Comparison of ENCODE assay signal across 1 cellular context in the genomic region with DNA sequence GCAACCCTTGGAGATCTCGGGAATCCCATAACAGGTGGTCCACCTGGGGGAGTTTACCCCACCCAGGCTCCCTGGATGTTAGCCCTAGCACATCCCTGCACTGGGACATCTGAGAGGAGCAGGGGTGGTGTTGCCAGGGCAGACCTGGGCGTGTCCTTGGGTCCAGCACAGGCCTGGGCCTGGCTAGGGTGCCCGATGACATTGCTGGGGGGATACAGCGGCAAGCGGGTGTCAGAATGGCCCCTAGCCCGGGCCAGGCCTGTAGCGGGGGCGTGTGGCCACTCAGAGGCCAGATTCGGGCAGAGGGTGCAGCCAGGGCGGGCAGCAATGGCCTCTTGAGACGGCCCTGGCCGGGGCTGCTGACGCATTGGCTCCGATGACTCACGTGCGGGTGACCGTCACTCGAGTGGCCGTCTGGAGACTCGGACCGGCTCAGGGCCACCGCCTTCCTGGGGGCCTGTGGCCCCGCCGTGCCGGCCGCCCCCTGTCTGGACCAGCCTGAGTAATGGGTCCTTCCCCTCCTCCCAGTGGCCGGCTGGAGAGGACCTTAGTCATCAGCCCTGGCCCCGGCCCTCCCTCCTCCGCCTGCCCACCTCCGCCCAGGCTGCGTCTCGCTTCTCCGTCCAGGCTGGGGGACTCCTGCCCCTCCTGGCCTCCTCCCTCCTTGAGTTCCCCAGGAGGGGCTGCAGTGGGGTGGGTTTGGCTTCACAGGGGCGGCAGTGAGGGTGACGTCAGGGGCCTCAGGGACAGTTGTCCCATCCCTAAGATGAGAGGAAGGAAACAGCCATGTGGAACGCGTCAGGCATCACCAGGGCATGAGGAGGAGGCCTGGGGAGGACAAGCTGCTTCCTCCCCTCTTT.
TF ChIP-seq lines count a peak whose summit lies in the region.

No MANE protein-coding gene starts in this region.

TF ChIP-seq in H1, 55 proteins besides CTCF, POLR2A, EP300 and RAD21:
- TF ChIP-seq CEBPB (IDR thresholded peaks at IDR 0.05; ENCODE audit: low read depth, low read length) (no peak), HDAC6 (IDR thresholded peaks at IDR 0.05; ENCODE audit: low read depth, low read length) (no peak), EGR1 (IDR thresholded peaks at IDR 0.05; ENCODE audit: borderline replicate concordance, low read depth, low read length) (no peak), SIN3A (conservative IDR thresholded peaks at IDR 0.05 in 1 of 2, IDR thresholded peaks at IDR 0.05 in 1 of 2; ENCODE audit: low read depth in 1 of 2, low read length in 2 of 2) (no peak), SRF (IDR thresholded peaks at IDR 0.05; ENCODE audit: low read depth, low read length) (no peak), KDM5A (IDR thresholded peaks at IDR 0.05; ENCODE audit: low read length) (no peak), RXRA (IDR thresholded peaks at IDR 0.05; ENCODE audit: insufficient read depth, low read depth, low read length) (no peak), POLR2AphosphoS5 (IDR thresholded peaks at IDR 0.05; ENCODE audit: low read depth, low read length) (no peak), E2F6 (IDR thresholded peaks at IDR 0.05) (no peak), FOSL1 (IDR thresholded peaks at IDR 0.05; ENCODE audit: insufficient read depth, low read depth, low read length) (no peak), CHD2 (IDR thresholded peaks at IDR 0.05; ENCODE audit: low read length) (no peak), JUN (IDR thresholded peaks at IDR 0.05; ENCODE audit: low read depth, low read length) (no peak), JUND (IDR thresholded peaks at IDR 0.05; ENCODE audit: low read length) (no peak), RNF2 (IDR thresholded peaks at IDR 0.05; ENCODE audit: borderline replicate concordance, low read depth, low read length, missing control alignments, poor library complexity, severe bottlenecking) (no peak), RFX5 (IDR thresholded peaks at IDR 0.05; ENCODE audit: borderline replicate concordance, low read depth, low read length) (no peak), SP4 (IDR thresholded peaks at IDR 0.05; ENCODE audit: low read length) (no peak), BCL11A (IDR thresholded peaks at IDR 0.05; ENCODE audit: low read depth in 2 of 2, low read length in 2 of 2) (no peak), SAP30 (IDR thresholded peaks at IDR 0.05; ENCODE audit: insufficient read depth, insufficient replicate concordance, low read length) (no peak), YY1 (IDR thresholded peaks at IDR 0.05; ENCODE audit: low read depth, low read length) (no peak)
- TF ChIP-seq, protein P1, sequence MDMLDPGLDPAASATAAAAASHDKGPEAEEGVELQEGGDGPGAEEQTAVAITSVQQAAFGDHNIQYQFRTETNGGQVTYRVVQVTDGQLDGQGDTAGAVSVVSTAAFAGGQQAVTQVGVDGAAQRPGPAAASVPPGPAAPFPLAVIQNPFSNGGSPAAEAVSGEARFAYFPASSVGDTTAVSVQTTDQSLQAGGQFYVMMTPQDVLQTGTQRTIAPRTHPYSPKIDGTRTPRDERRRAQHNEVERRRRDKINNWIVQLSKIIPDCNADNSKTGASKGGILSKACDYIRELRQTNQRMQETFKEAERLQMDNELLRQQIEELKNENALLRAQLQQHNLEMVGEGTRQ (IDR thresholded peaks at IDR 0.05; ENCODE audit: low read length) = no peak
